Comparison of ENCODE assay signal across 10 cellular contexts in the genomic region with DNA sequence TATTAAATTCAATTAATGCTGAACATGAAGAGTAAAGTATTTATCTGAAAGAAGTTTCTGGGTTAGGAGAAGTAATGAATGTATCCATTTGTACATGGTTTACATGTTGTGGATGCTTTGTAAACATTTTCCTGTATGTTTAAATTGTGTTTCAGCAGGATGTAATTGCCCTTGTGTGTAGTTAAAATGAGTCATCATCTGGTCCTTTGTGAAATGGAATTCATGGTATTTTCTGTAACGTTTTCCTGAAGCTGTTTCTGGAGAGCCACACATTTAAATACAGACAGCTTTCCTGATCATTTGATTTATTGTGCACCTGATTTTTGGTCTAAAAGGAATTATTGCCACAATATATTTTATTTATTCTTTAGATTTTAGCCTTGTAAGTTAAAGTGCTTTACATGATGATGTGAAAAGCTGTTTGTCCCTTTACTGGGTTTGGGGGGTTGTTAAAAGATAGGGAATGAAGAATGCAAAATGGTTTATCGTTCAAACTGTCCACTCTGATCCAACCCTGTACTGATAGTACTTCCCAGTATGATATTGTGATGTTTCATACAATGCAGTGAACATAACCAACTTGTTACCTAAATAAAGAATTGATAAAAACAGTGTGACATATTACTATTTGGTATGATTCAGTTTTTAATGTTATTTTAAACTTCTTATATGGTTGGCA.
A peak's percentile ranks its signal among the peaks of the same experiment; 100 is the strongest.
DNase-seq lines count a peak whose midpoint lies in the region; ATAC-seq lines count a peak whose summit lies in the region.
"Had no signal": no experiment of that assay in that cellular context is flagged by ENCODE, and none has a peak within 500 bp of the region (broad histone marks: within the 10 kb centered on the region; RNA-seq: fewer than 3 reads in every experiment).

No MANE protein-coding gene starts in this region.

- DNase-seq in NCI-H748 (lab: John Stamatoyannopoulos, UW; ENCODE audit: unreplicated experiment) (peak; percentile 24), NCI-H748 treated with DMSO at 0.1 percent for 48 hours (lab: John Stamatoyannopoulos, UW) (no peak), NCI-H69 (lab: John Stamatoyannopoulos, UW) (peak; percentile 60), epidermal melanocyte (ENCODE audit: insufficient read length, low spot score) (peak; percentile 29), skeletal muscle cell (ENCODE audit: low read depth) (peak; percentile 20)
- DNase-seq: posterior cingulate gyrus, SHP77 treated with DMSO at 0.1 percent for 48 hours had no signal

- H3K4me3 ChIP-seq in skeletal muscle cell (ENCODE audit: low read depth, low read length): no peak overlapping the region

- ATAC-seq in GM18861 (IDR thresholded peaks at IDR 0.05; ENCODE audit: unreplicated experiment): no peak
- no peak for ATAC-seq in GM21786 (IDR thresholded peaks at IDR 0.05; ENCODE audit: unreplicated experiment)
- ATAC-seq in GM21515 (IDR thresholded peaks at IDR 0.05; ENCODE audit: unreplicated experiment): no peak
